Comparison of ENCODE assay signal across 16 cellular contexts in the genomic region with DNA sequence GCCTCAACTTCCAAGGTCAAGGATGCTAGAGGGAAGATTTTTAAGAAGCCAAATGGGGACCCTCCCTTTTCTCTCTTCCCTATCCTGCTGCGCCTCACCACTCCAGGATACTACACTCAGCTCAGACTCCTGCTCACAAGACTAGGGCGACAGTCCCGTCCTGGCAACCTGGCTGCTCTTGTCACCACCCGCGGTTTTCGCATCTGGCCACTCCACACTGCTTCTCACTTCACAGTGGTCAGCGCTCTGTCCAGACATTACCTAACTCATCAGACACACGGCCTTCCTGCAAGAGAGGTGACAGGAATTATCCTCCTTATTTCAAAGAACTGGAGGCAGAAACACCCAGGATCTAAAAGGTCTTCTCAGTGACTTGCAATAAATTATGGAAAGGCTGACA. TPM values are rescaled to one million over a fixed set of nuclear protein-coding genes. Genes with fewer than 3 reads are reported as not detected.
"Had no signal": no experiment of that assay in that cellular context is flagged by ENCODE, and none has a peak within 500 bp of the region (broad histone marks: within the 10 kb centered on the region; RNA-seq: fewer than 3 reads in every experiment).

No MANE protein-coding gene starts in this region.

- H3K27me3 Mint-ChIP-seq: naive B cell had no signal

- ATAC-seq: left colon, left ventricle myocardium superior, psoas muscle had no signal

- H3K9me3 Mint-ChIP-seq: nephron had no signal

- H3K36me3 Mint-ChIP-seq: naive B cell had no signal

- H3K27ac Mint-ChIP-seq: naive B cell, nephron had no signal

- DNase-seq: colonic mucosa; dermis blood vessel endothelial cell; foreskin melanocyte; left colon; left ventricle myocardium superior; mesenchymal stem cell; naive B cell; psoas muscle; small intestine; stimulated activated CD4-positive, alpha-beta T cell treated with anti-CD3 and anti-CD28 coated beads, Interleukin-12 subunit alpha, Interleukin-12 subunit beta, amount 100 ng/mL, for 4 hours; stimulated activated CD4-positive, alpha-beta T cell treated with anti-CD3 and anti-CD28 coated beads, Interleukin-2, amount 100 ng/mL, for 48 hours; stimulated activated naive CD4-positive, alpha-beta T cell treated with Interleukin-2 at 50 U/mL for 16 hours; trophoblast cell had no signal

- H3K4me3 Mint-ChIP-seq: naive B cell, nephron had no signal

RNA-seq across cellular contexts. Expression of gene ASTN1, which starts 42.1 kb away (rescaled TPM):
- total RNA-seq: dermis blood vessel endothelial cell had no signal

RNA-seq across cellular contexts. Expression of gene BRINP2, which starts 48.3 kb away (rescaled TPM):
- total RNA-seq: colonic mucosa, dermis blood vessel endothelial cell, epithelial cell of proximal tubule, kidney epithelial cell had no signal
